Comparison of ENCODE assay signal across 20 cellular contexts in genomic region chr6:126267621-126268020, GRCh38.
DNase-seq lines count a peak whose midpoint lies in the region; ATAC-seq and TF ChIP-seq lines count a peak whose summit lies in the region.
"Had no signal": no experiment of that assay in that cellular context is flagged by ENCODE, and none has a peak within 500 bp of the region (broad histone marks: within the 10 kb centered on the region; RNA-seq: fewer than 3 reads in every experiment).

No MANE protein-coding gene starts in this region.

- H3K9me3 ChIP-seq in A673 (ENCODE audit: low read depth, low read length, poor library complexity, severe bottlenecking) = no peaks in the 10 kb centered on the region
- H3K9me3 ChIP-seq: breast epithelium had no signal

- H3K4me3 ChIP-seq in A673 (ENCODE audit: low read depth, low read length, poor library complexity, severe bottlenecking) (no peak overlapping the region), cardiac fibroblast (replicated peaks in 1 of 2; ENCODE audit: low read depth in 2 of 2, low read length in 2 of 2) (no peak overlapping the region)
- H3K4me3 ChIP-seq: breast epithelium had no signal

- H3K36me3 ChIP-seq in A673 (ENCODE audit: insufficient read depth, low read length, poor library complexity, severe bottlenecking) = no peaks in the 10 kb centered on the region
- H3K36me3 ChIP-seq: breast epithelium had no signal

- peaks cover 4% of the 10 kb centered on the region for H3K4me1 ChIP-seq in A673 (ENCODE audit: insufficient read depth, low read length, poor library complexity, severe bottlenecking)
- H3K4me1 ChIP-seq: breast epithelium had no signal

- no peak overlapping the region for H3K27ac ChIP-seq in A673 (ENCODE audit: low read depth, low read length, poor library complexity, severe bottlenecking)
- H3K27ac ChIP-seq: breast epithelium had no signal

- H3K27me3 ChIP-seq in A673 (replicated peaks; ENCODE audit: insufficient read depth, low read depth, low read length, poor library complexity) = no peaks in the 10 kb centered on the region
- H3K27me3 ChIP-seq: breast epithelium had no signal

- POLR2A ChIA-PET in A673 (lab: Charles Lee; ENCODE audit: low non-redundant PET) = no interaction called here

- no TSS peak for BruUV-seq in A673 (replicated peaks; lab: Mats Ljungman, UMichigan)

- intact Hi-C loops in A673 (cut with micrococcal nuclease; ENCODE audit: unreplicated experiment) = no loop called here

- CTCF ChIA-PET in A673 (lab: Charles Lee) = no interaction called here

- ATAC-seq in GM21390 (IDR thresholded peaks at IDR 0.05; ENCODE audit: unreplicated experiment) (peak; percentile 13), HG03460 (IDR thresholded peaks at IDR 0.05; ENCODE audit: unreplicated experiment) (peak; percentile 18), GM18861 (IDR thresholded peaks at IDR 0.05; ENCODE audit: unreplicated experiment) (no peak), left lobe of liver (no peak), HG03439 (IDR thresholded peaks at IDR 0.05; ENCODE audit: unreplicated experiment) (no peak)
- ATAC-seq: activated CD8-positive, alpha-beta memory T cell treated with anti-CD3 and anti-CD28 coated beads, Interleukin-2, amount 10 ng/mL, durations not matched to agents 7 days and 5 days; PC-3; stimulated activated memory B cell treated with anti-CD40 and anti-IgM and Interleukin-4, amounts not matched to agents 10 μg/mL and 1 μg/mL and 100 μg/mL, for 72 hours had no signal

- TF ChIP-seq CTCF in A673 (conservative IDR thresholded peaks at IDR 0.05; ENCODE audit: low read depth, low read length) (no peak), cardiac fibroblast (IDR thresholded peaks at IDR 0.05; ENCODE audit: low read depth, low read length) (no peak)

- DNase-seq in A673 (ENCODE audit: low spot score) (peak; percentile 9), cardiac fibroblast (ENCODE audit: low read depth in 2 of 2) (peak; percentile 15 to 23), GOT3 (lab: John Stamatoyannopoulos, UW) (no peak), left lobe of liver (ENCODE audit: low spot score) (no peak)
- DNase-seq: ACHN; activated CD8-positive, alpha-beta memory T cell treated with anti-CD3 and anti-CD28 coated beads, Interleukin-2, amount 10 ng/mL, durations not matched to agents 7 days and 5 days; activated naive CD4-positive, alpha-beta T cell treated with anti-CD3 and anti-CD28 coated beads, Interleukin-2, amount 10 ng/mL, durations not matched to agents 7 days and 5 days; CD4-positive, alpha-beta memory T cell; effector memory CD4-positive, alpha-beta T cell; H9; immature natural killer cell; NCI-H1092 treated with DMSO at 0.1 percent for 48 hours; NCI-H446; PC-3 had no signal

Comparison
In these comparisons a context has a peak if more than half of its experiments do, and no peak if none do; other contexts are left out.
1. DNase-seq: peak in A673 (single experiment) and cardiac fibroblast (2 of 2); none in GOT3 (single experiment) and left lobe of liver (single experiment).
2. ATAC-seq: peak in GM21390 (single experiment) and HG03460 (single experiment); none in GM18861 (single experiment), left lobe of liver (single experiment) and HG03439 (single experiment).